ENCODE assay signal across 16 cellular contexts in genomic region chr19:58217069-58217481, GRCh38. TPM values are rescaled to one million over a fixed set of nuclear protein-coding genes. Genes with fewer than 3 reads are reported as not detected.
DNase-seq lines count a peak whose midpoint lies in the region; ATAC-seq, FAIRE-seq and TF ChIP-seq lines count a peak whose summit lies in the region.
"Had no signal": no experiment of that assay in that cellular context is flagged by ENCODE, and none has a peak within 500 bp of the region (broad histone marks: within the 10 kb centered on the region; RNA-seq: fewer than 3 reads in every experiment).

No MANE protein-coding gene starts in this region.

- H3K23me2 ChIP-seq in H1 (ENCODE audit: low read depth, low read length), result no peaks in the 10 kb centered on the region

- H3K14ac ChIP-seq in H1 (ENCODE audit: insufficient read length), result no peak overlapping the region

- H2AFZ ChIP-seq in GM23338, result peak overlapping the region; percentile 59; the same call in 1 of the 2 replicates
- H2AFZ ChIP-seq in H1 (ENCODE audit: low read length), result no peak overlapping the region

- H2BK120ac ChIP-seq in H1 (replicated peaks; ENCODE audit: low read depth, low read length), result no peak overlapping the region

- H3K4me3 ChIP-seq in GM23338 (no peak overlapping the region), H1 (ENCODE audit: extremely low read depth in 1 of 4, insufficient read depth in 2 of 4, low read depth in 3 of 4, low read length in 4 of 4) (no peak overlapping the region)
- H3K4me3 ChIP-seq: BLaER1 treated with 17β-estradiol and CSF1 and Interleukin-3, amounts not matched to agents 10 nM and 100 nM had no signal

- TF ChIP-seq EP300 in H1 (IDR thresholded peaks at IDR 0.05; ENCODE audit: borderline replicate concordance in 1 of 2, low read depth in 2 of 2, low read length in 2 of 2), result no peak

- H2BK12ac ChIP-seq in H1 (ENCODE audit: low read depth, low read length), result no peak overlapping the region

- no peak overlapping the region for H3K27ac ChIP-seq in GM23338 (ENCODE audit: low read depth)
- no peak overlapping the region for H3K27ac ChIP-seq in H1 (ENCODE audit: low read depth, low read length)
- peak overlapping the region; percentile 18 for H3K27ac ChIP-seq in temporal lobe (ENCODE audit: low read depth, low read length)
- H3K27ac ChIP-seq: BLaER1 treated with 17β-estradiol and CSF1 and Interleukin-3, amounts not matched to agents 10 nM and 100 nM had no signal

- no peak overlapping the region for H4K8ac ChIP-seq in H1 (ENCODE audit: extremely low read depth, insufficient read depth, low read length)

- H3K79me1 ChIP-seq in H1 (ENCODE audit: low read depth, low read length), result no peaks in the 10 kb centered on the region

- H4K5ac ChIP-seq in H1 (ENCODE audit: insufficient read length, low read depth, low read length), result no peak overlapping the region

- DNase-seq in GM23338 (ENCODE audit: low spot score) (peak; percentile 70), WTC11 (ENCODE audit: low spot score) (peak; percentile 28), H1 (ENCODE audit: low read depth in 1 of 2, low spot score in 2 of 2) (no peak), middle frontal gyrus (ENCODE audit: extremely low spot score, low spot score) (no peak), NCI-H510A treated with DMSO at 0.1 percent for 48 hours (lab: John Stamatoyannopoulos, UW) (no peak)
- DNase-seq: Calu3; CD8-positive, alpha-beta T cell; DMS79 treated with DMSO at 0.1 percent for 48 hours; GF-D8; HCEC 1CT; Karpas-422 had no signal

- H3K56ac ChIP-seq in H1 (replicated peaks; ENCODE audit: insufficient read length, low read depth, low read length), result no peak overlapping the region

- no peak for TF ChIP-seq CTCF in GM23338 (conservative IDR thresholded peaks at IDR 0.05; ENCODE audit: low read depth in 2 of 2)
- no peak for TF ChIP-seq CTCF in WTC11 (IDR thresholded peaks at IDR 0.05)
- TF ChIP-seq CTCF in H1 (IDR thresholded peaks at IDR 0.05; ENCODE audit: control extremely low read depth in 1 of 3, insufficient read depth in 1 of 3, low read depth in 1 of 3, low read length in 3 of 3), result no peak

- TF ChIP-seq POLR2A in H1 (IDR thresholded peaks at IDR 0.05; ENCODE audit: control extremely low read depth in 1 of 2, low read depth in 2 of 2, low read length in 2 of 2), result no peak

- no peak overlapping the region for H4K91ac ChIP-seq in H1 (replicated peaks; ENCODE audit: insufficient read length, low read length)

- no peak for TF ChIP-seq RAD21 in H1 (IDR thresholded peaks at IDR 0.05 in 1 of 2, conservative IDR thresholded peaks at IDR 0.05 in 1 of 2; ENCODE audit: low read depth in 2 of 2, low read length in 2 of 2)

- H3K27me3 ChIP-seq in GM23338 (ENCODE audit: insufficient read depth) (no peaks in the 10 kb centered on the region), H1 (replicated peaks in 1 of 4; ENCODE audit: control insufficient read depth in 3 of 4, extremely low read depth in 1 of 4, insufficient read depth in 3 of 4, low read length in 3 of 4) (no peaks in the 10 kb centered on the region)
- H3K27me3 ChIP-seq: BLaER1 treated with 17β-estradiol and CSF1 and Interleukin-3, amounts not matched to agents 10 nM and 100 nM had no signal

- H3K18ac ChIP-seq in H1 (ENCODE audit: extremely low read depth, low read length), result no peak overlapping the region

- ATAC-seq in GM23338 (peak; percentile 57), WTC11 (peak; percentile 67), HG03342 (IDR thresholded peaks at IDR 0.05; ENCODE audit: unreplicated experiment) (no peak)
- ATAC-seq: CD8-positive, alpha-beta T cell had no signal

- H2BK5ac ChIP-seq in H1 (ENCODE audit: low read depth, low read length), result no peak overlapping the region

- H3K9ac ChIP-seq in H1 (replicated peaks in 1 of 4; ENCODE audit: extremely low read depth in 1 of 4, low read depth in 3 of 4, low read length in 3 of 4), result no peak overlapping the region
- H3K9ac ChIP-seq: BLaER1 treated with 17β-estradiol and CSF1 and Interleukin-3, amounts not matched to agents 10 nM and 100 nM had no signal

- H4K20me1 ChIP-seq in GM23338 (replicated peaks; ENCODE audit: insufficient read depth), result no peaks in the 10 kb centered on the region
- H4K20me1 ChIP-seq in H1 (replicated peaks in 1 of 2; ENCODE audit: control insufficient read depth in 1 of 2, insufficient read depth in 2 of 2, low read length in 2 of 2), result no peaks in the 10 kb centered on the region
- H4K20me1 ChIP-seq: BLaER1 treated with 17β-estradiol and CSF1 and Interleukin-3, amounts not matched to agents 10 nM and 100 nM had no signal

- no peak overlapping the region for H3K4ac ChIP-seq in H1 (replicated peaks; ENCODE audit: insufficient read length, low read depth, low read length)

- H3K4me1 ChIP-seq in GM23338 (ENCODE audit: insufficient read depth), result no peaks in the 10 kb centered on the region
- peaks cover 0 to 2% (median 0%) of the 10 kb centered on the region in 4 experiments; a peak in 1 of 7 replicates for H3K4me1 ChIP-seq in H1 (replicated peaks in 1 of 4; ENCODE audit: control insufficient read depth in 3 of 4, insufficient read depth in 4 of 4, low read length in 3 of 4)
- H3K4me1 ChIP-seq: BLaER1 treated with 17β-estradiol and CSF1 and Interleukin-3, amounts not matched to agents 10 nM and 100 nM had no signal

- H3K9me3 ChIP-seq in H1 (ENCODE audit: insufficient read depth in 2 of 2, low read depth in 1 of 2, low read length in 1 of 2), result peaks cover 13 to 29% of the 10 kb centered on the region in 2 experiments

- H3K9me3 Mint-ChIP-seq in GM23338 (peaks cover 65% of the 10 kb centered on the region), WTC11 (peaks cover 14% of the 10 kb centered on the region)

- H2BK15ac ChIP-seq in H1 (ENCODE audit: low read length), result no peak overlapping the region

- H3K27ac Mint-ChIP-seq in GM23338 (no peak overlapping the region), WTC11 (no peak overlapping the region)
- H3K27ac Mint-ChIP-seq: B cell; CD8-positive, alpha-beta T cell had no signal

- H3K4me2 ChIP-seq in GM23338, result no peak overlapping the region
- H3K4me2 ChIP-seq in H1 (ENCODE audit: insufficient read depth in 1 of 2, low read depth in 2 of 2, low read length in 2 of 2), result no peak overlapping the region
- H3K4me2 ChIP-seq: BLaER1 treated with 17β-estradiol and CSF1 and Interleukin-3, amounts not matched to agents 10 nM and 100 nM had no signal

- H3K27me3 Mint-ChIP-seq in GM23338 (ENCODE audit: insufficient read depth, low read depth, poor library complexity) (peaks cover 4% of the 10 kb centered on the region), WTC11 (ENCODE audit: low read depth) (peaks cover 5% of the 10 kb centered on the region; the same call in 1 of the 2 replicates)
- H3K27me3 Mint-ChIP-seq: B cell had no signal

- H2BK20ac ChIP-seq in H1 (ENCODE audit: low read length), result no peak overlapping the region

- peaks cover 39% of the 10 kb centered on the region for H3K36me3 Mint-ChIP-seq in GM23338 (ENCODE audit: low read depth)
- H3K36me3 Mint-ChIP-seq in WTC11, result peaks cover 23% of the 10 kb centered on the region

- no peaks in the 10 kb centered on the region for H3K9me2 ChIP-seq in GM23338 (ENCODE audit: insufficient read depth)

- no peak overlapping the region for H3K23ac ChIP-seq in H1 (ENCODE audit: insufficient read length)

- no peak overlapping the region for H2AK5ac ChIP-seq in H1 (ENCODE audit: low read depth, low read length)

- WGBS in H1 (ENCODE audit: extremely low coverage in 1 of 2, insufficient coverage in 1 of 2, insufficient read length in 1 of 2, insufficient replicate concordance in 2 of 2, low coverage in 1 of 2, low lambda C conversion rate in 2 of 2, missing lambda C conversion rate in 1 of 2), 2 experiments, result 92% methylated on average over 31 of the region's 34 CpGs; no CpG with 5 or more reads in 1 of the 2 experiments

- H3K4me1 Mint-ChIP-seq in GM23338, result no peaks in the 10 kb centered on the region
- no peaks in the 10 kb centered on the region for H3K4me1 Mint-ChIP-seq in WTC11
- H3K4me1 Mint-ChIP-seq: B cell had no signal

- H3K36me3 ChIP-seq in GM23338 (ENCODE audit: insufficient read depth) (peaks cover 14% of the 10 kb centered on the region), H1 (ENCODE audit: control insufficient read depth in 2 of 4, insufficient read depth in 4 of 4, low read length in 3 of 4) (peaks cover 9 to 23% (median 16%) of the 10 kb centered on the region in 4 experiments)

- H3F3A ChIP-seq in GM23338 (replicated peaks; ENCODE audit: low read depth), result 0 out of 2 replicates have a peak, but pooled peaks cover 3% of the 10 kb centered on the region

- FAIRE-seq in H1 (lab: Jason Lieb, UNC), result no peak

- POLR2A ChIA-PET in WTC11 (lab: Charles Lee), result no interaction called here
- POLR2A ChIA-PET in H1 (lab: Charles Lee; ENCODE audit: partially characterized antibody), result interaction anchor here (0.8 kb wide), 1 partner anchor 13 kb away, joined by 4 read pairs; no protein-coding TSS in a partner anchor

- H3K79me2 ChIP-seq in GM23338 (replicated peaks; ENCODE audit: insufficient read depth), result no peaks in the 10 kb centered on the region
- no peaks in the 10 kb centered on the region for H3K79me2 ChIP-seq in H1 (ENCODE audit: control insufficient read depth in 1 of 2, insufficient read depth in 2 of 2, low read length in 2 of 2)

- CTCF ChIA-PET in WTC11 (lab: Charles Lee) (interaction anchor here (3.0 kb wide), 1 partner anchor 11 kb away, joined by 13 read pairs; the partner anchor contains the start of gene ZNF544), H1 (lab: Charles Lee; ENCODE audit: partially characterized antibody) (no interaction called here)

- H3K4me3 Mint-ChIP-seq in GM23338 (no peak overlapping the region), WTC11 (no peak overlapping the region)
- H3K4me3 Mint-ChIP-seq: B cell; CD8-positive, alpha-beta T cell had no signal

RNA-seq across cellular contexts. Expression of gene ZNF544, which starts 11.6 kb away (rescaled TPM):
- 93.9 and 105 TPM in 2 replicates for total RNA-seq in GM23338 (2014; rRNA removed; shearing (Covaris generic))
- polyA plus RNA-seq in GM23338 (2016; fragmentation: Nextera tagmentation; extraction: Ambion mirVana) (27.7 and 29.4 TPM in 2 replicates), H1 (2011; rRNA removed) (47.9 and 48.8 TPM in 2 replicates)
- total RNA-seq in WTC11 (2021) (52.8 to 63.8 TPM (median 59.2 TPM) in 3 replicates), temporal lobe (41.6 TPM)
- 54.5 and 60.8 TPM in 2 replicates for total RNA-seq in H1 (2021; fragmentation: NEBNext Ultra II Directional; extraction: Animal tissue kit (Norgen Biotek cat#: 25700))
- 61.3 TPM for polyA plus RNA-seq in H1 (2011; cell fraction: cytosol; rRNA removed)
- 68.7 TPM for polyA plus RNA-seq in H1 (2011; cell fraction: nucleus; rRNA removed)
- 50.6 to 67.0 TPM (median 60.0 TPM) in 4 replicates for polyA plus RNA-seq in H1 (2012, experiment 1 of 2)
- polyA plus RNA-seq in H1 (2012, experiment 2 of 2), result 14.2 TPM
- 35.8 TPM for polyA plus RNA-seq in H1 (2013, experiment 1 of 2)
- 33.3 TPM for polyA plus RNA-seq in H1 (2013, experiment 2 of 2)
- polyA minus RNA-seq in H1 (2011; rRNA and poly(A)+ RNA removed), result 106 and 107 TPM in 2 replicates
- 45.9 TPM for polyA minus RNA-seq in H1 (2011; cell fraction: cytosol; rRNA and poly(A)+ RNA removed)
- polyA minus RNA-seq in H1 (2011; cell fraction: nucleus; rRNA and poly(A)+ RNA removed), result 135 TPM
- total RNA-seq: A172 had no signal

RNA-seq across cellular contexts. Expression of gene ZNF274, which starts 34.2 kb away (rescaled TPM):
- total RNA-seq in GM23338 (2014; rRNA removed; shearing (Covaris generic)), result 31.2 and 40.0 TPM in 2 replicates
- polyA plus RNA-seq in GM23338 (2016; fragmentation: Nextera tagmentation; extraction: Ambion mirVana), result 17.5 and 19.9 TPM in 2 replicates
- total RNA-seq in WTC11 (2021), result 25.4 to 28.8 TPM (median 27.5 TPM) in 3 replicates
- total RNA-seq in H1 (2021; fragmentation: NEBNext Ultra II Directional; extraction: Animal tissue kit (Norgen Biotek cat#: 25700)), result 25.1 and 27.7 TPM in 2 replicates
- 13.3 and 14.2 TPM in 2 replicates for polyA plus RNA-seq in H1 (2011; rRNA removed)
- polyA plus RNA-seq in H1 (2011; cell fraction: cytosol; rRNA removed), result 22.8 TPM
- polyA plus RNA-seq in H1 (2011; cell fraction: nucleus; rRNA removed), result 31.8 TPM
- polyA plus RNA-seq in H1 (2012, experiment 1 of 2), result 23.2 to 26.0 TPM (median 24.9 TPM) in 4 replicates
- 6.0 TPM for polyA plus RNA-seq in H1 (2012, experiment 2 of 2)
- polyA plus RNA-seq in H1 (2013, experiment 1 of 2), result 15.6 TPM
- 15.7 TPM for polyA plus RNA-seq in H1 (2013, experiment 2 of 2)
- 30.2 and 34.7 TPM in 2 replicates for polyA minus RNA-seq in H1 (2011; rRNA and poly(A)+ RNA removed)
- 18.1 TPM for polyA minus RNA-seq in H1 (2011; cell fraction: cytosol; rRNA and poly(A)+ RNA removed)
- polyA minus RNA-seq in H1 (2011; cell fraction: nucleus; rRNA and poly(A)+ RNA removed), result 42.1 TPM
- total RNA-seq in temporal lobe, result 18.7 TPM

Comparison
In these comparisons a context has a peak if more than half of its experiments do, and no peak if none do; other contexts are left out.
1. DNase-seq: peak in GM23338 (single experiment) and WTC11 (single experiment); none in H1 (0 of 2), middle frontal gyrus (single experiment) and NCI-H510A treated with DMSO at 0.1 percent for 48 hours (single experiment).